Comparison of ENCODE assay signal across 1 cellular context in the genomic region with DNA sequence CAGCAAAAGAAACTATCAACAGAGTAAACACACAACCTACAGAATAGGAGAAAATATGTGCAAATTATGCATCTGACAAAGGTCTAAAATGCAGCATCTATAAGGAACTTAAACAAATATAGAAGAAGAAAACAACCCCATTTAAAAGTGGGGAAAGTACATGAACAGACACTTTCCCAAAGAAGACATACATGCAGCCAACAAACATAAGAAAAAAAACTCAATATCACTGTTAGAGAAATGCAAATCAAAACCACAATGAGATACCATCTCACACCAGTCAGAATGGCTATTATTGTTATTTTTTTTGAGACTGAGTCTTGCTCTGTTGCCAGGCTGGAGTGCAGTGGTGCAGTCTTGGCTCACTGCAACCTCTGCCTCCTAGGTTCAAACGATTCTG.
A peak's percentile ranks its signal among the peaks of the same experiment; 100 is the strongest.
TF ChIP-seq lines count a peak whose summit lies in the region.

No MANE protein-coding gene starts in this region.

TF ChIP-seq in HepG2, 621 proteins besides CTCF, POLR2A, EP300 and RAD21:
- 0 out of 2 replicates have a peak, but pooled peaks have one; percentile 2 for TF ChIP-seq SPEN (CRISPR knock-in tag; IDR thresholded peaks at IDR 0.05; ENCODE audit: low read depth)
